25 cellular contexts compared by ENCODE assay signal in genomic region chr11:44626645-44627044, GRCh38.
DNase-seq lines count a peak whose midpoint lies in the region; ATAC-seq, FAIRE-seq and TF ChIP-seq lines count a peak whose summit lies in the region.
"Had no signal": no experiment of that assay in that cellular context is flagged by ENCODE, and none has a peak within 500 bp of the region (broad histone marks: within the 10 kb centered on the region; RNA-seq: fewer than 3 reads in every experiment).

No MANE protein-coding gene starts in this region.

- CTCF ChIA-PET in HepG2 (lab: Yijun Ruan, JAX; ENCODE audit: low intra/inter-chr PET ratio, low total read pairs), result no interaction called here

- FAIRE-seq in HepG2 (lab: Jason Lieb, UNC), result no peak

- H3K27ac ChIP-seq in HepG2 (ENCODE audit: extremely low read length, insufficient read depth, low read length), result no peak overlapping the region
- H3K27ac ChIP-seq in right lobe of liver, result no peak overlapping the region
- H3K27ac ChIP-seq in osteoblast (ENCODE audit: low read depth, low read length), result no peak overlapping the region
- H3K27ac ChIP-seq: 22Rv1, ascending aorta, RWPE1, SK-N-MC had no signal

- H3K9me3 ChIP-seq in HepG2 (ENCODE audit: low read length) (no peaks in the 10 kb centered on the region), right lobe of liver (no peaks in the 10 kb centered on the region), osteoblast (ENCODE audit: low read depth, low read length) (peaks cover 3% of the 10 kb centered on the region)
- H3K9me3 ChIP-seq: ascending aorta, stomach had no signal

- no peak for TF ChIP-seq POLR2A in HepG2 (IDR thresholded peaks at IDR 0.05; ENCODE audit: insufficient read depth in 1 of 2, low read depth in 2 of 2, low read length in 2 of 2)
- TF ChIP-seq POLR2A in right lobe of liver (IDR thresholded peaks at IDR 0.05), result no peak

- peak overlapping the region; percentile 60 for H3K27ac Mint-ChIP-seq in T-helper 1 cell treated with Interleukin-12 subunit alpha and Interleukin-12 subunit beta and Interleukin-4 antibody, amounts not matched to agents 30 μg/mL and 1 μg/mL, for 36 hours
- H3K27ac Mint-ChIP-seq: activated naive CD8-positive, alpha-beta T cell; HFFc6 had no signal

- in situ Hi-C loops in HepG2 (cut with HindIII; ENCODE audit: extremely low pct_ligation_motif_present, low pct_unique_long_range_greater_than_20kb), result loop anchor here (10.0 kb wide), 1 partner anchor 138 kb away; no protein-coding TSS in a partner anchor

- POLR2A ChIA-PET in HepG2 (lab: Yijun Ruan, JAX), result no interaction called here

- H2AFZ ChIP-seq in HepG2 (ENCODE audit: low read length), result no peak overlapping the region
- no peak overlapping the region for H2AFZ ChIP-seq in osteoblast (ENCODE audit: low read length)

- H3K4me1 ChIP-seq in HepG2 (ENCODE audit: insufficient read depth, low read length) (no peaks in the 10 kb centered on the region), right lobe of liver (peaks cover 0 to 9% (median 0%) of the 10 kb centered on the region in 4 donors), osteoblast (ENCODE audit: insufficient read depth, low read length) (peaks cover 5% of the 10 kb centered on the region)

- 57% methylated on average over 2 of the region's 2 CpGs for WGBS in HepG2 (ENCODE audit: low lambda C conversion rate)
- WGBS in right lobe of liver (ENCODE audit: insufficient coverage, low coverage, low lambda C conversion rate, missing lambda C conversion rate), result 96% methylated on average over 2 of the region's 2 CpGs

- H3K4me3 Mint-ChIP-seq in T-helper 1 cell treated with Interleukin-12 subunit alpha and Interleukin-12 subunit beta and Interleukin-4 antibody, amounts not matched to agents 30 μg/mL and 1 μg/mL, for 36 hours, result no peak overlapping the region
- H3K4me3 Mint-ChIP-seq: activated naive CD8-positive, alpha-beta T cell; CD4-positive, alpha-beta memory T cell; central memory CD8-positive, alpha-beta T cell; HFFc6; naive B cell had no signal

- H3K27me3 ChIP-seq in HepG2 (ENCODE audit: control insufficient read depth in 1 of 2, insufficient read depth in 2 of 2, low read length in 2 of 2), result peaks cover 3 to 11% of the 10 kb centered on the region in 2 experiments; a peak in 3 of 5 replicates
- no peaks in the 10 kb centered on the region for H3K27me3 ChIP-seq in right lobe of liver
- peaks cover 8% of the 10 kb centered on the region for H3K27me3 ChIP-seq in osteoblast (ENCODE audit: insufficient read depth, low read length)
- H3K27me3 ChIP-seq: ascending aorta, stomach had no signal

- TF ChIP-seq EP300 in HepG2 (IDR thresholded peaks at IDR 0.05; ENCODE audit: low read depth in 2 of 2, low read length in 2 of 2), result no peak
- TF ChIP-seq EP300 in HepG2 (CRISPR knock-in tag; IDR thresholded peaks at IDR 0.05; ENCODE audit: borderline replicate concordance), result no peak

- BruUV-seq in HepG2 (replicated peaks; lab: Mats Ljungman, UMichigan), result no TSS peak

- ATAC-seq in HepG2 (no peak), right lobe of liver (no peak), left colon (no peak)
- no peak for ATAC-seq in stimulated activated naive CD8-positive, alpha-beta T cell treated with anti-CD3 and anti-CD28 coated beads, Interleukin-15, Interleukin-2, amounts not matched to agents 100 U/mL and 50 U/mL, for 24 hours

- no peak overlapping the region for H3K4me3 ChIP-seq in HepG2 (replicated peaks in 1 of 3; ENCODE audit: insufficient read depth in 1 of 3, low read depth in 2 of 3, low read length in 3 of 3)
- no peak overlapping the region for H3K4me3 ChIP-seq in right lobe of liver
- no peak overlapping the region for H3K4me3 ChIP-seq in osteoblast (ENCODE audit: insufficient read depth, low read length)
- H3K4me3 ChIP-seq: ascending aorta, SK-N-MC, stomach had no signal

- peaks cover 21% of the 10 kb centered on the region for H3K4me1 Mint-ChIP-seq in T-helper 1 cell treated with Interleukin-12 subunit alpha and Interleukin-12 subunit beta and Interleukin-4 antibody, amounts not matched to agents 30 μg/mL and 1 μg/mL, for 36 hours (ENCODE audit: low read depth)

- H3K36me3 Mint-ChIP-seq in T-helper 1 cell treated with Interleukin-12 subunit alpha and Interleukin-12 subunit beta and Interleukin-4 antibody, amounts not matched to agents 30 μg/mL and 1 μg/mL, for 36 hours (ENCODE audit: low read depth), result peaks cover 25% of the 10 kb centered on the region
- H3K36me3 Mint-ChIP-seq: naive B cell had no signal

- TF ChIP-seq CTCF in HepG2 (CRISPR knock-in tag; IDR thresholded peaks at IDR 0.05), result no peak
- no peak for TF ChIP-seq CTCF in right lobe of liver (IDR thresholded peaks at IDR 0.05)
- no peak for TF ChIP-seq CTCF in osteoblast (IDR thresholded peaks at IDR 0.05; ENCODE audit: extremely low read depth, low read depth, low read length)

- DNase-seq in T-helper 1 cell (no peak), HepG2 (ENCODE audit: low spot score) (no peak), right lobe of liver (no peak), osteoblast (ENCODE audit: insufficient read length, low spot score, missing footprints) (peak; percentile 23), NAMALWA (ENCODE audit: low spot score) (no peak), left colon (no peak)
- no peak for DNase-seq in stimulated activated naive CD8-positive, alpha-beta T cell treated with anti-CD3 and anti-CD28 coated beads, Interleukin-15, Interleukin-2, amounts not matched to agents 100 U/mL and 50 U/mL, for 24 hours
- DNase-seq: activated T-cell treated with anti-CD3 and anti-CD28 coated beads, Interleukin-2, amount 50 U/mL, for 1 hour; CD4-positive, alpha-beta memory T cell; HFFc6; mesendoderm; naive B cell; NCI-H446; NCI-H82; occipital lobe; T-helper 2 cell; trophoblast cell had no signal

- H3K4me2 ChIP-seq in HepG2 (ENCODE audit: low read depth, low read length) (no peak overlapping the region), osteoblast (ENCODE audit: insufficient read depth, low read length) (no peak overlapping the region)

- H4K20me1 ChIP-seq in HepG2 (ENCODE audit: insufficient read depth, low read length) (no peaks in the 10 kb centered on the region), osteoblast (ENCODE audit: insufficient read depth, low read length) (no peaks in the 10 kb centered on the region)

- no peak overlapping the region for H3K9ac ChIP-seq in HepG2 (ENCODE audit: insufficient read depth, low read depth, low read length)

- H3K36me3 ChIP-seq in HepG2 (replicated peaks in 1 of 2; ENCODE audit: control insufficient read depth in 1 of 2, insufficient read depth in 2 of 2, low read length in 2 of 2) (no peaks in the 10 kb centered on the region), right lobe of liver (no peaks in the 10 kb centered on the region), osteoblast (ENCODE audit: insufficient read depth, low read length) (no peaks in the 10 kb centered on the region)
- H3K36me3 ChIP-seq: ascending aorta had no signal

- intact Hi-C loops in HepG2 (cut with micrococcal nuclease; ENCODE audit: unreplicated experiment), result no loop called here
- intact Hi-C loops in right lobe of liver (cut with DNase I), result loop anchor here (10.0 kb wide), 2 partner anchors 148 to 288 kb away; no protein-coding TSS in a partner anchor
- intact Hi-C loops in left colon (cut with DNase I, micrococcal nuclease), result loop anchor here in 1 of 2 donors (10.0 kb wide), 1 partner anchor 288 kb away; no protein-coding TSS in a partner anchor

- no peaks in the 10 kb centered on the region for H3K79me2 ChIP-seq in HepG2 (ENCODE audit: insufficient read depth, low read length)
- H3K79me2 ChIP-seq in osteoblast (ENCODE audit: insufficient read depth, low read length), result no peaks in the 10 kb centered on the region

- H3K27me3 Mint-ChIP-seq in T-helper 1 cell treated with Interleukin-12 subunit alpha and Interleukin-12 subunit beta and Interleukin-4 antibody, amounts not matched to agents 30 μg/mL and 1 μg/mL, for 36 hours (ENCODE audit: low read depth), result no peaks in the 10 kb centered on the region
- H3K27me3 Mint-ChIP-seq: activated naive CD8-positive, alpha-beta T cell; CD4-positive, alpha-beta memory T cell had no signal

- no peak for TF ChIP-seq RAD21 in HepG2 (CRISPR knock-in tag; IDR thresholded peaks at IDR 0.05)

- H3K9me3 Mint-ChIP-seq in T-helper 1 cell treated with Interleukin-12 subunit alpha and Interleukin-12 subunit beta and Interleukin-4 antibody, amounts not matched to agents 30 μg/mL and 1 μg/mL, for 36 hours, result no peaks in the 10 kb centered on the region
- H3K9me3 Mint-ChIP-seq: CD4-positive, alpha-beta memory T cell; central memory CD8-positive, alpha-beta T cell; HFFc6 had no signal

TF ChIP-seq in HepG2, 621 proteins besides CTCF, POLR2A, EP300 and RAD21:
- no peak for TF ChIP-seq ELF1 (CRISPR knock-in tag; IDR thresholded peaks at IDR 0.05)
- no peak for TF ChIP-seq HMGXB4 (CRISPR knock-in tag; IDR thresholded peaks at IDR 0.05; ENCODE audit: borderline replicate concordance in 1 of 2, low read depth in 1 of 2)
- peak; percentile 84 for TF ChIP-seq ZNF331 (CRISPR knock-in tag; IDR thresholded peaks at IDR 0.05)
